In the genomic region with DNA sequence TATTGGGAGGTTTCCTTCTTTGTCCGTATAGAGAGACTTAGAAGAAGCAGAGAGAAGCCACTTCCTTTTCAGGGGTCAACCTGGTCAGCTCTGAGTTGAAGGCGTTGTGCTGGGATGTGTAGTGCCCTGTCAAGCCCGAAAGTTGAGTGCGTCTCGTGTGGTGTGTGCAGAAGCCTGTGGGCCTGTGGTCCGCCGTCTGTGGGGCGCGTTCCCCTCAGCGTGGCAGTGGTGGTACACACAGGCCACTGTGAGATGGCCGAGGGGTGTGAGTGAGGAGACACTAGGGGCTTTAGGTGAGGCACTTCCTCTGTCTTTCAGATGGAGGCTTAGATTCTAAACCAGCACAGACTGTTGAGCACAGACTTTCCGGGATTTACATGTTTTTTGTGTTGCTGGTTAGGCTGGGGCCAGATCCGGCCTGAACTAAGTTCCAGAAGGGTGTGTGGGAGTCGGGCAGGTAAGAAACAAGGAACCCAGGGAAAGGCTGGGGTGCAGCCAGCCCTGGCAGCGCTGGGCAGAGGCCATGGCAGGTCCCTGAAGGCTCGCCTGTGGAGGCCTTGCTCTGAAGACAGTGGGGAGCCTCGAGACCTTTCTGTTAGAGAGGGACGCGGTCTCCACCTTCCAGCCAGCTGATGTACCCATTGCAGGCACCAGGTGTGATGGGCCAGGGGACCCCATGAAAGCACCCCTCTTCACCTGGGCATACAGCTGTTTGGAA, we compare ENCODE assay signal across 16 cellular contexts.
"Had no signal": no experiment of that assay in that cellular context is flagged by ENCODE, and none has a peak within 500 bp of the region (broad histone marks: within the 10 kb centered on the region; RNA-seq: fewer than 3 reads in every experiment).

No MANE protein-coding gene starts in this region.

- H3K27ac Mint-ChIP-seq: activated CD4-positive, alpha-beta memory T cell treated with anti-CD3 and anti-CD28 coated beads for 36 hours; activated naive CD4-positive, alpha-beta T cell treated with anti-CD3 and anti-CD28 coated beads for 36 hours; activated T-helper 1 cell treated with anti-CD3 and anti-CD28 coated beads, Interleukin-12 subunit alpha, Interleukin-12 subunit beta, Interleukin-2, Interleukin-4 antibody, amounts not matched to agents 30 ng/mL and 10 ng/mL and 1 ng/mL, durations not matched to agents 14 hours and 24 hours and 36 hours had no signal

- H3K36me3 Mint-ChIP-seq: brain had no signal

- H3K36me3 ChIP-seq: SJSA1 had no signal

- H3K27me3 ChIP-seq: dorsolateral prefrontal cortex, foreskin keratinocyte, SJSA1, upper lobe of left lung had no signal

- ATAC-seq: foreskin keratinocyte, left lobe of liver, right cardiac atrium had no signal

- DNase-seq: activated CD4-positive, alpha-beta memory T cell treated with anti-CD3 and anti-CD28 coated beads for 36 hours; activated CD8-positive, alpha-beta memory T cell treated with anti-CD3 and anti-CD28 coated beads, Interleukin-2, amount 50 U/mL, for 4 hours; activated naive CD4-positive, alpha-beta T cell treated with anti-CD3 and anti-CD28 coated beads for 36 hours; amniotic stem cell; dorsolateral prefrontal cortex; foreskin keratinocyte; mammary epithelial cell; right cardiac atrium; stimulated activated naive CD4-positive, alpha-beta T cell; SW 1271; upper lobe of left lung had no signal

- H3K4me3 ChIP-seq: dorsolateral prefrontal cortex, SJSA1, smooth muscle cell, upper lobe of left lung had no signal

- H3K9me3 Mint-ChIP-seq: activated CD4-positive, alpha-beta memory T cell treated with anti-CD3 and anti-CD28 coated beads for 36 hours; activated naive CD4-positive, alpha-beta T cell treated with anti-CD3 and anti-CD28 coated beads for 36 hours; activated T-helper 1 cell treated with anti-CD3 and anti-CD28 coated beads, Interleukin-12 subunit alpha, Interleukin-12 subunit beta, Interleukin-2, Interleukin-4 antibody, amounts not matched to agents 30 ng/mL and 10 ng/mL and 1 ng/mL, durations not matched to agents 14 hours and 24 hours and 36 hours; brain had no signal

- H3K27me3 Mint-ChIP-seq: activated CD4-positive, alpha-beta memory T cell treated with anti-CD3 and anti-CD28 coated beads for 36 hours; brain had no signal

- H3K4me3 Mint-ChIP-seq: activated CD4-positive, alpha-beta memory T cell treated with anti-CD3 and anti-CD28 coated beads for 36 hours; activated naive CD4-positive, alpha-beta T cell treated with anti-CD3 and anti-CD28 coated beads for 36 hours; activated T-helper 1 cell treated with anti-CD3 and anti-CD28 coated beads, Interleukin-12 subunit alpha, Interleukin-12 subunit beta, Interleukin-2, Interleukin-4 antibody, amounts not matched to agents 30 ng/mL and 10 ng/mL and 1 ng/mL, durations not matched to agents 14 hours and 24 hours and 36 hours; brain had no signal
